Comparison of ENCODE assay signal across 1 cellular context in the genomic region with DNA sequence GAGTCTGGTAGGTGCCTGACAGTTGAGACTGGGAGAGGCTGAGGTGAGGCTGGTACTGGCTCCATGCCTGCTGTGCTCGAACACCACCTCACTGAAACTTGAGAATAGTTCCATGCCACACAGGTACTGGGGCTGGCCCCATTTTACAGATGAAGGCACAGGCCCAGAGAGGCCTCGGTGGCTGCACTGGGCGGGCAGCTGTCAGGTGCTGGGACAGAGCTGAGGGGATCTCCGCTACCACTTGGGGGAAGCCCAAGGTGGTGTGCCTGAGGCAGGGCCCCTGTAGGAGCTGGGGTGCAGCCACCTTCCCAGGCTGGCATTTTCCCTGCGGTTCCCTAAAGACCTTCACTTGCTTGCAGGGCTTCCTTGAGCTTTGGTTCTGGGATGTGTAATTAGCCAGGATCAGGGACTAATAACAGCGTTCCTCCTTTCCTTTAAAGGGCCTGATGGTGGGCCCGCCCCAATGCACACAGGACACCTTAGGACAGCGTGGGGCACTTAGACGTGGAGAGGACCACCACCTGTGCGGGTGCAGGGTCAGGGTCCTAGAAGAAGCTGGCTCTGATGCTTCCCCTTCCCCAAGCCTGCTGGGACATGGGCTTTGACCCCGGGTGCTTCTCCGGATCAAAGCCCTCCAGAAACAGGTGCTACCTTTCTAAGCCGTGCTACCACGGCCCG.
TF ChIP-seq lines count a peak whose summit lies in the region.

No MANE protein-coding gene starts in this region.

TF ChIP-seq in HepG2, 621 proteins besides CTCF, POLR2A, EP300 and RAD21:
- TF ChIP-seq HNF4G (IDR thresholded peaks at IDR 0.05; ENCODE audit: borderline replicate concordance, low read depth, low read length) (no peak), HNF4G (CRISPR knock-in tag; IDR thresholded peaks at IDR 0.05; ENCODE audit: borderline replicate concordance, low read depth) (no peak), PLRG1 (conservative IDR thresholded peaks at IDR 0.05) (no peak), ZNF629 (CRISPR knock-in tag; conservative IDR thresholded peaks at IDR 0.05) (peak; percentile 82), GZF1 (CRISPR knock-in tag; IDR thresholded peaks at IDR 0.05) (no peak), MTF1 (CRISPR knock-in tag; IDR thresholded peaks at IDR 0.05) (no peak), ZNF430 (CRISPR knock-in tag; IDR thresholded peaks at IDR 0.05) (no peak), REPIN1 (CRISPR knock-in tag; IDR thresholded peaks at IDR 0.05; ENCODE audit: borderline replicate concordance, low read depth) (no peak), NONO (IDR thresholded peaks at IDR 0.05) (no peak), NONO (CRISPR knock-in tag; conservative IDR thresholded peaks at IDR 0.05) (no peak), RBM22 (optimal IDR thresholded peaks at IDR 0.05; ENCODE audit: low read length) (peak; percentile 78), ZNF510 (CRISPR knock-in tag; IDR thresholded peaks at IDR 0.05; ENCODE audit: low read depth) (no peak), ZNF773 (CRISPR knock-in tag; IDR thresholded peaks at IDR 0.05; ENCODE audit: borderline replicate concordance) (no peak), PHF21A (CRISPR knock-in tag; IDR thresholded peaks at IDR 0.05) (no peak), TBX2 (CRISPR knock-in tag; IDR thresholded peaks at IDR 0.05; ENCODE audit: borderline replicate concordance) (no peak), HOXA9 (CRISPR knock-in tag; IDR thresholded peaks at IDR 0.05; ENCODE audit: borderline replicate concordance) (no peak), ZMYM3 (CRISPR knock-in tag; IDR thresholded peaks at IDR 0.05) (no peak), RFX5 (IDR thresholded peaks at IDR 0.05; ENCODE audit: low read depth, low read length) (no peak), AGO2 (optimal IDR thresholded peaks at IDR 0.05; ENCODE audit: low read depth, low read length) (peak; percentile 0), YEATS4 (CRISPR knock-in tag; IDR thresholded peaks at IDR 0.05; ENCODE audit: borderline replicate concordance) (no peak), ZSCAN31 (CRISPR knock-in tag; IDR thresholded peaks at IDR 0.05; ENCODE audit: low read depth) (no peak), KMT2A (CRISPR knock-in tag; IDR thresholded peaks at IDR 0.05) (no peak), CHD2 (IDR thresholded peaks at IDR 0.05; ENCODE audit: low read depth, low read length) (no peak), KDM5B (CRISPR knock-in tag; IDR thresholded peaks at IDR 0.05; ENCODE audit: borderline replicate concordance) (no peak), FOSL2 (CRISPR knock-in tag; IDR thresholded peaks at IDR 0.05) (no peak), ZNF644 (CRISPR knock-in tag; IDR thresholded peaks at IDR 0.05; ENCODE audit: low read depth) (no peak), CHCHD3 (CRISPR knock-in tag; IDR thresholded peaks at IDR 0.05) (no peak), ZNF83 (CRISPR knock-in tag; IDR thresholded peaks at IDR 0.05; ENCODE audit: borderline replicate concordance) (no peak)
- TF ChIP-seq, protein P1, sequence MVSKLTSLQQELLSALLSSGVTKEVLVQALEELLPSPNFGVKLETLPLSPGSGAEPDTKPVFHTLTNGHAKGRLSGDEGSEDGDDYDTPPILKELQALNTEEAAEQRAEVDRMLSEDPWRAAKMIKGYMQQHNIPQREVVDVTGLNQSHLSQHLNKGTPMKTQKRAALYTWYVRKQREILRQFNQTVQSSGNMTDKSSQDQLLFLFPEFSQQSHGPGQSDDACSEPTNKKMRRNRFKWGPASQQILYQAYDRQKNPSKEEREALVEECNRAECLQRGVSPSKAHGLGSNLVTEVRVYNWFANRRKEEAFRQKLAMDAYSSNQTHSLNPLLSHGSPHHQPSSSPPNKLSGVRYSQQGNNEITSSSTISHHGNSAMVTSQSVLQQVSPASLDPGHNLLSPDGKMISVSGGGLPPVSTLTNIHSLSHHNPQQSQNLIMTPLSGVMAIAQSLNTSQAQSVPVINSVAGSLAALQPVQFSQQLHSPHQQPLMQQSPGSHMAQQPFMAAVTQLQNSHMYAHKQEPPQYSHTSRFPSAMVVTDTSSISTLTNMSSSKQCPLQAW (CRISPR knock-in tag; IDR thresholded peaks at IDR 0.05), result no peak
- TF ChIP-seq, protein P2, sequence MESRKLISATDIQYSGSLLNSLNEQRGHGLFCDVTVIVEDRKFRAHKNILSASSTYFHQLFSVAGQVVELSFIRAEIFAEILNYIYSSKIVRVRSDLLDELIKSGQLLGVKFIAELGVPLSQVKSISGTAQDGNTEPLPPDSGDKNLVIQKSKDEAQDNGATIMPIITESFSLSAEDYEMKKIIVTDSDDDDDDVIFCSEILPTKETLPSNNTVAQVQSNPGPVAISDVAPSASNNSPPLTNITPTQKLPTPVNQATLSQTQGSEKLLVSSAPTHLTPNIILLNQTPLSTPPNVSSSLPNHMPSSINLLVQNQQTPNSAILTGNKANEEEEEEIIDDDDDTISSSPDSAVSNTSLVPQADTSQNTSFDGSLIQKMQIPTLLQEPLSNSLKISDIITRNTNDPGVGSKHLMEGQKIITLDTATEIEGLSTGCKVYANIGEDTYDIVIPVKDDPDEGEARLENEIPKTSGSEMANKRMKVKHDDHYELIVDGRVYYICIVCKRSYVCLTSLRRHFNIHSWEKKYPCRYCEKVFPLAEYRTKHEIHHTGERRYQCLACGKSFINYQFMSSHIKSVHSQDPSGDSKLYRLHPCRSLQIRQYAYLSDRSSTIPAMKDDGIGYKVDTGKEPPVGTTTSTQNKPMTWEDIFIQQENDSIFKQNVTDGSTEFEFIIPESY (CRISPR knock-in tag; IDR thresholded peaks at IDR 0.05), result peak; percentile 92
- TF ChIP-seq, protein P3, sequence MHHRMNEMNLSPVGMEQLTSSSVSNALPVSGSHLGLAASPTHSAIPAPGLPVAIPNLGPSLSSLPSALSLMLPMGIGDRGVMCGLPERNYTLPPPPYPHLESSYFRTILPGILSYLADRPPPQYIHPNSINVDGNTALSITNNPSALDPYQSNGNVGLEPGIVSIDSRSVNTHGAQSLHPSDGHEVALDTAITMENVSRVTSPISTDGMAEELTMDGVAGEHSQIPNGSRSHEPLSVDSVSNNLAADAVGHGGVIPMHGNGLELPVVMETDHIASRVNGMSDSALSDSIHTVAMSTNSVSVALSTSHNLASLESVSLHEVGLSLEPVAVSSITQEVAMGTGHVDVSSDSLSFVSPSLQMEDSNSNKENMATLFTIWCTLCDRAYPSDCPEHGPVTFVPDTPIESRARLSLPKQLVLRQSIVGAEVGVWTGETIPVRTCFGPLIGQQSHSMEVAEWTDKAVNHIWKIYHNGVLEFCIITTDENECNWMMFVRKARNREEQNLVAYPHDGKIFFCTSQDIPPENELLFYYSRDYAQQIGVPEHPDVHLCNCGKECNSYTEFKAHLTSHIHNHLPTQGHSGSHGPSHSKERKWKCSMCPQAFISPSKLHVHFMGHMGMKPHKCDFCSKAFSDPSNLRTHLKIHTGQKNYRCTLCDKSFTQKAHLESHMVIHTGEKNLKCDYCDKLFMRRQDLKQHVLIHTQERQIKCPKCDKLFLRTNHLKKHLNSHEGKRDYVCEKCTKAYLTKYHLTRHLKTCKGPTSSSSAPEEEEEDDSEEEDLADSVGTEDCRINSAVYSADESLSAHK (CRISPR knock-in tag; IDR thresholded peaks at IDR 0.05; ENCODE audit: borderline replicate concordance), result no peak
- TF ChIP-seq, protein P4, sequence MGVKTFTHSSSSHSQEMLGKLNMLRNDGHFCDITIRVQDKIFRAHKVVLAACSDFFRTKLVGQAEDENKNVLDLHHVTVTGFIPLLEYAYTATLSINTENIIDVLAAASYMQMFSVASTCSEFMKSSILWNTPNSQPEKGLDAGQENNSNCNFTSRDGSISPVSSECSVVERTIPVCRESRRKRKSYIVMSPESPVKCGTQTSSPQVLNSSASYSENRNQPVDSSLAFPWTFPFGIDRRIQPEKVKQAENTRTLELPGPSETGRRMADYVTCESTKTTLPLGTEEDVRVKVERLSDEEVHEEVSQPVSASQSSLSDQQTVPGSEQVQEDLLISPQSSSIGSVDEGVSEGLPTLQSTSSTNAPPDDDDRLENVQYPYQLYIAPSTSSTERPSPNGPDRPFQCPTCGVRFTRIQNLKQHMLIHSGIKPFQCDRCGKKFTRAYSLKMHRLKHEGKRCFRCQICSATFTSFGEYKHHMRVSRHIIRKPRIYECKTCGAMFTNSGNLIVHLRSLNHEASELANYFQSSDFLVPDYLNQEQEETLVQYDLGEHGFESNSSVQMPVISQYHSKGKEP (CRISPR knock-in tag; IDR thresholded peaks at IDR 0.05), result no peak
